Comparison of ENCODE assay signal across 24 cellular contexts in the genomic region with DNA sequence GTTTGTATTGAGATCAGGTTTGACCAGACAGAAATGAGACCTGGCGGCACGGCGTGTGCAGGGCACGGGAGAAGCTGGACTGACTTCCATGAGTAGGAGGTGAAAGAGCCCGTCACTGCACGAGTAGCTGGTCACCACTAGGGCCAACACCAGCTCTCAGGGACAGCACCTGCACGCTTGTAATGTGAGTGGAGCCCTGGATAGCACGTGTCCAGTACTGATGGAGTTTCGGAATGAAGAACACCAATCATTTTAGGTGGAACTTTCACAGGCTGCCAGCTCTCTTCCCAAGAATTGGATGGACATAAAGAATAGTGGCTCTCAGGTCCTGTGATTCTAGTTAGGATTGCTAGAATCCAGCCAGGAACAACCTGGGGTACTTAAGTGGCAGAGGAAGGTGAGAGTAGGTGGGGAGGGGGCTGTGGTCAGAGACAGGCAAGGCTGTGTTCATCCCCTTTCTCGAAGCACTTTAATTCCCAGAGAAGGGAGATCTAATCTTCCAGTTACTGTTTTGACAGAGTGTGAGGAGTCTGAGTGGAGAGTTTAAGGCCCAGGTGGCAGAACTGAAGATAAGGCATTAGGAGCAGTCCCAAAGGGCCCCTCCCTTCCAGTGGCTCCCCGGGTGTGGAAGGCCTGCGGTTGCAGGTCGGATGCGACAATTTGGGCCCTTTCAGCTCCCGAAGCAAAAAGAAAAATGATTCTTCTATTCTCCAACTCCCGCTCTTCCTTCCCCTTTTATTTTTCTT.
DNase-seq lines count a peak whose midpoint lies in the region; ATAC-seq, FAIRE-seq and TF ChIP-seq lines count a peak whose summit lies in the region.
"Had no signal": no experiment of that assay in that cellular context is flagged by ENCODE, and none has a peak within 500 bp of the region (broad histone marks: within the 10 kb centered on the region; RNA-seq: fewer than 3 reads in every experiment).

No MANE protein-coding gene starts in this region.

- TF ChIP-seq EP300 in K562 (IDR thresholded peaks at IDR 0.05; ENCODE audit: low read length) = 0 out of 2 replicates have a peak, but pooled peaks have one; percentile 11

- ATAC-seq in K562 (peak; percentile 88), sciatic nerve (no peak), GM21825 (IDR thresholded peaks at IDR 0.05; ENCODE audit: unreplicated experiment) (no peak)
- ATAC-seq: CD8-positive, alpha-beta T cell had no signal

- CTCF ChIA-PET in K562 (lab: Yijun Ruan, JAX; ENCODE audit: low intra/inter-chr PET ratio) = no interaction called here

- FAIRE-seq in K562 (lab: Jason Lieb, UNC) = peak; percentile 77
- FAIRE-seq: GM12892, GM18507, H54 had no signal

- H3K4me3 ChIP-seq in K562 (no peak overlapping the region), right atrium auricular region (no peak overlapping the region)
- H3K4me3 ChIP-seq: MG63, Peyer's patch, SJCRH30 had no signal

- no peak overlapping the region for H2AFZ ChIP-seq in K562 (ENCODE audit: low read depth, low read length)

- peak; percentile 9 for DNase-seq in activated effector memory CD4-positive, alpha-beta T cell treated with anti-CD3 and anti-CD28 coated beads, Interleukin-2, amount 50 U/mL, for 16 hours
- DNase-seq in activated effector memory CD4-positive, alpha-beta T cell treated with Interleukin-2 at 50 U/mL for 16 hours = no peak
- DNase-seq in SK-N-DZ (ENCODE audit: low spot score) (peak; percentile 66), K562 (ENCODE audit: extremely low read depth in 1 of 4, low spot score in 3 of 4) (peak; percentile 55 to 74 (median 68)), sciatic nerve (ENCODE audit: low spot score) (peak; percentile 47), right atrium auricular region (ENCODE audit: low spot score) (no peak), LoVo (ENCODE audit: low spot score) (no peak)
- DNase-seq: 8988T; AML-193; C1 segment of cervical spinal cord; CD8-positive, alpha-beta T cell; Karpas-422; MG63; NCI-H1048; NCI-H1417 treated with DMSO at 0.1 percent for 48 hours; NCI-H187; NCI-H748 treated with DMSO at 0.1 percent for 48 hours; SJCRH30; SW 1271 had no signal

- no peaks in the 10 kb centered on the region for H3K79me2 ChIP-seq in K562 (ENCODE audit: control insufficient read depth, insufficient read depth, low read length)

- H3K4me1 ChIP-seq in K562 (replicated peaks in 1 of 2; ENCODE audit: control insufficient read depth in 2 of 2, insufficient read depth in 2 of 2, low read length in 2 of 2) (peaks cover 22% of the 10 kb centered on the region in 2 experiments; a peak in 4 of 5 replicates), right atrium auricular region (peaks cover 0 to 15% of the 10 kb centered on the region in 2 donors)
- H3K4me1 ChIP-seq: Peyer's patch, SJCRH30 had no signal

- H3K27ac ChIP-seq in K562 (ENCODE audit: extremely low read depth, low read depth, low read length) (no peak overlapping the region), right atrium auricular region (no peak overlapping the region)
- H3K27ac ChIP-seq: Peyer's patch, SJCRH30 had no signal

- H3K9me3 ChIP-seq in K562 (replicated peaks; ENCODE audit: control insufficient read depth, insufficient read depth, low read depth, low read length) = no peaks in the 10 kb centered on the region
- H3K9me3 ChIP-seq in right atrium auricular region = no peaks in the 10 kb centered on the region
- H3K9me3 ChIP-seq: MG63, Peyer's patch, SJCRH30 had no signal

- POLR2A ChIA-PET in K562 (lab: Yijun Ruan, JAX) = no interaction called here

- H4K20me1 ChIP-seq in K562 (replicated peaks; ENCODE audit: control insufficient read depth, insufficient read depth, low read length) = peaks cover 8% of the 10 kb centered on the region; the same call in 1 of the 2 replicates

- no peak for TF ChIP-seq POLR2A in K562 (conservative IDR thresholded peaks at IDR 0.05)

- intact Hi-C loops in K562 (cut with micrococcal nuclease) (no loop called here), sciatic nerve (cut with DNase I) (no loop called here)

- 27% methylated on average over 16 of the region's 16 CpGs for WGBS in K562 (ENCODE audit: insufficient coverage, low coverage, missing lambda C conversion rate)

- no peak overlapping the region for H3K9ac ChIP-seq in K562 (ENCODE audit: insufficient read depth in 1 of 2, low read depth in 2 of 2, low read length in 2 of 2)

- no peaks in the 10 kb centered on the region for H3K36me3 ChIP-seq in K562 (ENCODE audit: control insufficient read depth, insufficient read depth, low read length)
- no peaks in the 10 kb centered on the region for H3K36me3 ChIP-seq in right atrium auricular region
- H3K36me3 ChIP-seq: MG63, Peyer's patch, SJCRH30 had no signal

- peaks cover 3% of the 10 kb centered on the region for H3K9me1 ChIP-seq in K562 (ENCODE audit: control insufficient read depth, insufficient read depth, low read length)

- H3K4me2 ChIP-seq in K562 (ENCODE audit: insufficient read depth, low read length) = no peak overlapping the region; the same call in 1 of the 2 replicates

- TF ChIP-seq RAD21 in K562 (CRISPR knock-in tag; conservative IDR thresholded peaks at IDR 0.05 in 1 of 2, IDR thresholded peaks at IDR 0.05 in 1 of 2) = peak in 1 of 2 experiments; percentile 3; a peak in 1 of 4 replicates

- BruUV-seq in K562 (replicated peaks; lab: Mats Ljungman, UMichigan) = no TSS peak

- H3K27me3 ChIP-seq in K562 (ENCODE audit: control insufficient read depth in 2 of 2, insufficient read depth in 2 of 2, low read length in 2 of 2) = peaks cover 2 to 28% of the 10 kb centered on the region in 2 experiments; a peak in 3 of 5 replicates
- H3K27me3 ChIP-seq in right atrium auricular region = no peaks in the 10 kb centered on the region
- H3K27me3 ChIP-seq: MG63, Peyer's patch, SJCRH30 had no signal

- in situ Hi-C loops in K562 (cut with MboI) = no loop called here

- TF ChIP-seq CTCF in K562 (IDR thresholded peaks at IDR 0.05 in 2 of 3, conservative IDR thresholded peaks at IDR 0.05 in 1 of 3; ENCODE audit: insufficient read depth in 2 of 3, low read depth in 1 of 3, low read length in 3 of 3) (peak in 1 of 3 experiments; percentile 35; a peak in 1 of 6 replicates), right atrium auricular region (IDR thresholded peaks at IDR 0.05) (no peak)

TF ChIP-seq in K562, 482 proteins besides CTCF, POLR2A, EP300 and RAD21 (continues in another document):
- peak; percentile 11; the same call in 1 of the 2 replicates for TF ChIP-seq SOX6 (IDR thresholded peaks at IDR 0.05)
- TF ChIP-seq ZNF217 (CRISPR knock-in tag; IDR thresholded peaks at IDR 0.05) = no peak
- TF ChIP-seq, protein P1, sequence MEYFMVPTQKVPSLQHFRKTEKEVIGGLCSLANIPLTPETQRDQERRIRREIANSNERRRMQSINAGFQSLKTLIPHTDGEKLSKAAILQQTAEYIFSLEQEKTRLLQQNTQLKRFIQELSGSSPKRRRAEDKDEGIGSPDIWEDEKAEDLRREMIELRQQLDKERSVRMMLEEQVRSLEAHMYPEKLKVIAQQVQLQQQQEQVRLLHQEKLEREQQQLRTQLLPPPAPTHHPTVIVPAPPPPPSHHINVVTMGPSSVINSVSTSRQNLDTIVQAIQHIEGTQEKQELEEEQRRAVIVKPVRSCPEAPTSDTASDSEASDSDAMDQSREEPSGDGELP (CRISPR knock-in tag; IDR thresholded peaks at IDR 0.05; ENCODE audit: borderline replicate concordance) = peak; percentile 34; the same call in 1 of the 2 replicates
- TF ChIP-seq, protein P2, sequence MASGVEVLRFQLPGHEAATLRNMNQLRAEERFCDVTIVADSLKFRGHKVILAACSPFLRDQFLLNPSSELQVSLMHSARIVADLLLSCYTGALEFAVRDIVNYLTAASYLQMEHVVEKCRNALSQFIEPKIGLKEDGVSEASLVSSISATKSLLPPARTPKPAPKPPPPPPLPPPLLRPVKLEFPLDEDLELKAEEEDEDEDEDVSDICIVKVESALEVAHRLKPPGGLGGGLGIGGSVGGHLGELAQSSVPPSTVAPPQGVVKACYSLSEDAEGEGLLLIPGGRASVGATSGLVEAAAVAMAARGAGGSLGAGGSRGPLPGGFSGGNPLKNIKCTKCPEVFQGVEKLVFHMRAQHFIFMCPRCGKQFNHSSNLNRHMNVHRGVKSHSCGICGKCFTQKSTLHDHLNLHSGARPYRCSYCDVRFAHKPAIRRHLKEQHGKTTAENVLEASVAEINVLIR (CRISPR knock-in tag; IDR thresholded peaks at IDR 0.05) = no peak
- no peak for TF ChIP-seq BCL6 (CRISPR knock-in tag; IDR thresholded peaks at IDR 0.05)
- TF ChIP-seq LARP7 (IDR thresholded peaks at IDR 0.05) = no peak
- no peak for TF ChIP-seq TARDBP (IDR thresholded peaks at IDR 0.05)
- TF ChIP-seq HDAC1 (IDR thresholded peaks at IDR 0.05) = 0 out of 4 replicates have a peak, but pooled peaks of 1 of the 2 experiments have one; percentile 33
- TF ChIP-seq, protein P3, sequence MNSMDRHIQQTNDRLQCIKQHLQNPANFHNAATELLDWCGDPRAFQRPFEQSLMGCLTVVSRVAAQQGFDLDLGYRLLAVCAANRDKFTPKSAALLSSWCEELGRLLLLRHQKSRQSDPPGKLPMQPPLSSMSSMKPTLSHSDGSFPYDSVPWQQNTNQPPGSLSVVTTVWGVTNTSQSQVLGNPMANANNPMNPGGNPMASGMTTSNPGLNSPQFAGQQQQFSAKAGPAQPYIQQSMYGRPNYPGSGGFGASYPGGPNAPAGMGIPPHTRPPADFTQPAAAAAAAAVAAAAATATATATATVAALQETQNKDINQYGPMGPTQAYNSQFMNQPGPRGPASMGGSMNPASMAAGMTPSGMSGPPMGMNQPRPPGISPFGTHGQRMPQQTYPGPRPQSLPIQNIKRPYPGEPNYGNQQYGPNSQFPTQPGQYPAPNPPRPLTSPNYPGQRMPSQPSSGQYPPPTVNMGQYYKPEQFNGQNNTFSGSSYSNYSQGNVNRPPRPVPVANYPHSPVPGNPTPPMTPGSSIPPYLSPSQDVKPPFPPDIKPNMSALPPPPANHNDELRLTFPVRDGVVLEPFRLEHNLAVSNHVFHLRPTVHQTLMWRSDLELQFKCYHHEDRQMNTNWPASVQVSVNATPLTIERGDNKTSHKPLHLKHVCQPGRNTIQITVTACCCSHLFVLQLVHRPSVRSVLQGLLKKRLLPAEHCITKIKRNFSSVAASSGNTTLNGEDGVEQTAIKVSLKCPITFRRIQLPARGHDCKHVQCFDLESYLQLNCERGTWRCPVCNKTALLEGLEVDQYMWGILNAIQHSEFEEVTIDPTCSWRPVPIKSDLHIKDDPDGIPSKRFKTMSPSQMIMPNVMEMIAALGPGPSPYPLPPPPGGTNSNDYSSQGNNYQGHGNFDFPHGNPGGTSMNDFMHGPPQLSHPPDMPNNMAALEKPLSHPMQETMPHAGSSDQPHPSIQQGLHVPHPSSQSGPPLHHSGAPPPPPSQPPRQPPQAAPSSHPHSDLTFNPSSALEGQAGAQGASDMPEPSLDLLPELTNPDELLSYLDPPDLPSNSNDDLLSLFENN (IDR thresholded peaks at IDR 0.05; ENCODE audit: low read depth in 2 of 2, low read length in 2 of 2) = no peak
- TF ChIP-seq ZFX (CRISPR knock-in tag; IDR thresholded peaks at IDR 0.05) = peak; percentile 34; the same call in 1 of the 2 replicates
- TF ChIP-seq ZNF134 (CRISPR knock-in tag; conservative IDR thresholded peaks at IDR 0.05) = no peak
- TF ChIP-seq GATA2 (CRISPR knock-in tag; IDR thresholded peaks at IDR 0.05) = peak; percentile 43
- peak; percentile 70 for TF ChIP-seq ARID1B (IDR thresholded peaks at IDR 0.05)
- TF ChIP-seq CBFA2T2 (conservative IDR thresholded peaks at IDR 0.05) = peak; percentile 48
- no peak for TF ChIP-seq ERF (CRISPR knock-in tag; IDR thresholded peaks at IDR 0.05)

Comparison
In these comparisons a context has a peak if more than half of its experiments do, and no peak if none do; other contexts are left out.
1. DNase-seq: peak in activated effector memory CD4-positive, alpha-beta T cell treated with anti-CD3 and anti-CD28 coated beads, Interleukin-2, amount 50 U/mL, for 16 hours (single experiment), SK-N-DZ (single experiment), K562 (4 of 4) and sciatic nerve (single experiment); none in activated effector memory CD4-positive, alpha-beta T cell treated with Interleukin-2 at 50 U/mL for 16 hours (single experiment), right atrium auricular region (single experiment) and LoVo (single experiment).